Comparison of ENCODE assay signal across 19 cellular contexts in genomic region chr7:71271203-71271602, GRCh38.
DNase-seq lines count a peak whose midpoint lies in the region; ATAC-seq and TF ChIP-seq lines count a peak whose summit lies in the region.
"Had no signal": no experiment of that assay in that cellular context is flagged by ENCODE, and none has a peak within 500 bp of the region (broad histone marks: within the 10 kb centered on the region; RNA-seq: fewer than 3 reads in every experiment).

No MANE protein-coding gene starts in this region.

- 0 out of 2 replicates have a peak, but pooled peaks cover 2% of the 10 kb centered on the region for H3K9me3 ChIP-seq in SK-N-MC (ENCODE audit: low read depth, low read length)
- no peaks in the 10 kb centered on the region for H3K9me3 ChIP-seq in gastroesophageal sphincter
- no peaks in the 10 kb centered on the region for H3K9me3 ChIP-seq in transverse colon
- H3K9me3 ChIP-seq: MG63 had no signal

- in situ Hi-C loops in transverse colon (cut with MboI; ENCODE audit: low pct_ligation_motif_present in 1 of 4, low pct_unique_long_range_greater_than_20kb in 1 of 4, low sequenced_read_pairs in 3 of 4): no loop called here

- TF ChIP-seq EP300 in gastroesophageal sphincter (IDR thresholded peaks at IDR 0.05): no peak
- TF ChIP-seq EP300 in transverse colon (IDR thresholded peaks at IDR 0.05; ENCODE audit: low read depth): no peak

- H3K4me3 ChIP-seq in SK-N-MC (no peak overlapping the region), gastroesophageal sphincter (no peak overlapping the region), transverse colon (no peak overlapping the region)
- H3K4me3 ChIP-seq: MG63 had no signal

- no peaks in the 10 kb centered on the region for H3K27me3 ChIP-seq in gastroesophageal sphincter
- no peaks in the 10 kb centered on the region for H3K27me3 ChIP-seq in transverse colon
- H3K27me3 ChIP-seq: MG63 had no signal

- no peak for DNase-seq in SK-N-MC (ENCODE audit: low read depth, low spot score)
- peak; percentile 84 for DNase-seq in posterior vena cava (ENCODE audit: low spot score)
- DNase-seq in transverse colon: no peak
- DNase-seq in NCI-H446 (lab: John Stamatoyannopoulos, UW): no peak
- DNase-seq in activated CD4-positive, alpha-beta T cell treated with anti-CD3 and anti-CD28 coated beads, Interleukin-2, amount 50 U/mL, for 4 hours: no peak
- DNase-seq: 8988T, COR-L47, DMS 273 treated with DMSO at 0.1 percent for 48 hours, Kasumi-1, MG63, NCI-H1048, NCI-H1436, NCI-H1930, NCI-H69, SHP77 had no signal

- H3K4me1 ChIP-seq in gastroesophageal sphincter: peaks cover 0 to 60% (median 11%) of the 10 kb centered on the region in 3 donors
- H3K4me1 ChIP-seq in transverse colon: peaks cover 0 to 14% (median 2%) of the 10 kb centered on the region in 4 donors

- peak overlapping the region; percentile 70 for H3K27ac ChIP-seq in SK-N-MC
- H3K27ac ChIP-seq in gastroesophageal sphincter: peak overlapping the region in 3 of 4 donors; percentile 56 to 83 (median 70)
- peak overlapping the region; percentile 53 to 73 (median 70) for H3K27ac ChIP-seq in transverse colon

- TF ChIP-seq CTCF in gastroesophageal sphincter (IDR thresholded peaks at IDR 0.05) (no peak), transverse colon (IDR thresholded peaks at IDR 0.05) (no peak)

- WGBS in gastroesophageal sphincter (ENCODE audit: low coverage in 1 of 2), 2 donors: 32 to 38% methylated on average over 6 to 8 of the region's 8 CpGs
- 57 to 60% methylated on average over 6 to 8 of the region's 8 CpGs for WGBS in transverse colon (ENCODE audit: low coverage in 1 of 2), 2 donors

- no peak for TF ChIP-seq POLR2A in gastroesophageal sphincter (IDR thresholded peaks at IDR 0.05)
- TF ChIP-seq POLR2A in transverse colon (IDR thresholded peaks at IDR 0.05): no peak

- no peak overlapping the region for H3K9ac ChIP-seq in SK-N-MC (ENCODE audit: insufficient read length)

- ATAC-seq in gastroesophageal sphincter: no peak
- ATAC-seq in GM21576 (IDR thresholded peaks at IDR 0.05; ENCODE audit: unreplicated experiment): no peak
- no peak for ATAC-seq in GM21723 (IDR thresholded peaks at IDR 0.05; ENCODE audit: unreplicated experiment)
- ATAC-seq: HCT116 had no signal

- H3K36me3 ChIP-seq in SK-N-MC (ENCODE audit: insufficient read depth, low read length) (peaks cover 4% of the 10 kb centered on the region; the same call in 1 of the 2 replicates), gastroesophageal sphincter (no peaks in the 10 kb centered on the region), transverse colon (no peaks in the 10 kb centered on the region)
- H3K36me3 ChIP-seq: MG63 had no signal

- intact Hi-C loops in posterior vena cava (cut with DNase I): no loop called here
- intact Hi-C loops in transverse colon (cut with DNase I; ENCODE audit: low total_unique reads): no loop called here
